3 cellular contexts compared by ENCODE assay signal in genomic region chr1:232667094-232667780, GRCh38.
A peak's percentile ranks its signal among the peaks of the same experiment; 100 is the strongest.
TF ChIP-seq lines count a peak whose summit lies in the region.

No MANE protein-coding gene starts in this region.

TF ChIP-seq in liver, 16 proteins besides CTCF, POLR2A, EP300 and RAD21:
- no peak for TF ChIP-seq JUND (IDR thresholded peaks at IDR 0.05)
- peak; percentile 21 to 39 for TF ChIP-seq HNF4A (conservative IDR thresholded peaks at IDR 0.05)

TF ChIP-seq in HepG2, 621 proteins besides CTCF, POLR2A, EP300 and RAD21 (continues in another document):
- no peak for TF ChIP-seq RBFOX2 (IDR thresholded peaks at IDR 0.05; ENCODE audit: low read depth, low read length)
- no peak for TF ChIP-seq FOXA1 (IDR thresholded peaks at IDR 0.05)
- TF ChIP-seq FOXA1 (CRISPR knock-in tag; IDR thresholded peaks at IDR 0.05): no peak
- TF ChIP-seq ZBTB10 (CRISPR knock-in tag; IDR thresholded peaks at IDR 0.05; ENCODE audit: borderline replicate concordance): no peak
- TF ChIP-seq GPBP1L1 (CRISPR knock-in tag; IDR thresholded peaks at IDR 0.05): no peak
- TF ChIP-seq GATAD1 (CRISPR knock-in tag; IDR thresholded peaks at IDR 0.05): no peak
- TF ChIP-seq ZNF792 (CRISPR knock-in tag; IDR thresholded peaks at IDR 0.05): no peak
- TF ChIP-seq CEBPG (CRISPR knock-in tag; IDR thresholded peaks at IDR 0.05): no peak
- no peak for TF ChIP-seq ZSCAN20 (CRISPR knock-in tag; IDR thresholded peaks at IDR 0.05; ENCODE audit: borderline replicate concordance)
- no peak for TF ChIP-seq CHD4 (IDR thresholded peaks at IDR 0.05; ENCODE audit: borderline replicate concordance, low read length)
- no peak for TF ChIP-seq ETS1 (CRISPR knock-in tag; IDR thresholded peaks at IDR 0.05)
- TF ChIP-seq ZNF33A (CRISPR knock-in tag; IDR thresholded peaks at IDR 0.05; ENCODE audit: borderline replicate concordance): no peak
- no peak for TF ChIP-seq BCL6 (CRISPR knock-in tag; IDR thresholded peaks at IDR 0.05)
- no peak for TF ChIP-seq RFX1 (IDR thresholded peaks at IDR 0.05)
- TF ChIP-seq HIVEP1 (CRISPR knock-in tag; IDR thresholded peaks at IDR 0.05): no peak
- TF ChIP-seq ZNF124 (CRISPR knock-in tag; IDR thresholded peaks at IDR 0.05): no peak
- no peak for TF ChIP-seq SOX5 (CRISPR knock-in tag; IDR thresholded peaks at IDR 0.05; ENCODE audit: borderline replicate concordance)
- TF ChIP-seq ZNF660 (CRISPR knock-in tag; IDR thresholded peaks at IDR 0.05; ENCODE audit: borderline replicate concordance, low read depth): no peak
- TF ChIP-seq ZNF101 (CRISPR knock-in tag; IDR thresholded peaks at IDR 0.05; ENCODE audit: borderline replicate concordance, low read depth): no peak
- no peak for TF ChIP-seq ZHX2 (IDR thresholded peaks at IDR 0.05; ENCODE audit: low read depth)
- TF ChIP-seq ZHX2 (CRISPR knock-in tag; IDR thresholded peaks at IDR 0.05; ENCODE audit: borderline replicate concordance): no peak

TF ChIP-seq in endothelial cell of umbilical vein, 7 proteins besides CTCF, POLR2A, EP300 and RAD21:
- peak; percentile 19 for TF ChIP-seq GATA2 (IDR thresholded peaks at IDR 0.05; ENCODE audit: insufficient read depth, insufficient read length, low read depth, low read length)
- no peak for TF ChIP-seq MAX (IDR thresholded peaks at IDR 0.05; ENCODE audit: insufficient read depth, insufficient read length)
TF ChIP-seq in endothelial cell of umbilical vein: peak in this region for 1.
